8 cellular contexts compared by ENCODE assay signal in genomic region chr2:29309090-29310054, GRCh38.
DNase-seq lines count a peak whose midpoint lies in the region; ATAC-seq and TF ChIP-seq lines count a peak whose summit lies in the region.

No MANE protein-coding gene starts in this region.

- H3K4me2 ChIP-seq in SU-DHL-6 (ENCODE audit: low read depth, low read length, poor library complexity, severe bottlenecking): no peak overlapping the region

- H3K27me3 ChIP-seq in MG63 (no peaks in the 10 kb centered on the region), SU-DHL-6 (ENCODE audit: low read length) (no peaks in the 10 kb centered on the region), left lung (peaks cover 4 to 36% of the 10 kb centered on the region in 2 donors)

- H3K4me3 ChIP-seq in MG63 (no peak overlapping the region), SU-DHL-6 (ENCODE audit: insufficient read depth, low read length, poor library complexity, severe bottlenecking) (no peak overlapping the region), left lung (no peak overlapping the region)

- H3K36me3 ChIP-seq in MG63 (no peaks in the 10 kb centered on the region), SU-DHL-6 (ENCODE audit: low read length) (no peaks in the 10 kb centered on the region), left lung (no peaks in the 10 kb centered on the region)

- no peaks in the 10 kb centered on the region for H3K4me1 ChIP-seq in left lung

- intact Hi-C loops in left lung (cut with DNase I): loop anchor here in 1 of 2 donors (10.0 kb wide), 1 partner anchor 535 kb away; no protein-coding TSS in a partner anchor

- H2AFZ ChIP-seq in SU-DHL-6 (ENCODE audit: low read depth, low read length, severe bottlenecking): no peak overlapping the region

- H4K20me1 ChIP-seq in SU-DHL-6 (ENCODE audit: low read depth, low read length): no peaks in the 10 kb centered on the region

- H3F3A ChIP-seq in SU-DHL-6 (ENCODE audit: insufficient read depth): no peaks in the 10 kb centered on the region

- H3K9ac ChIP-seq in SU-DHL-6 (ENCODE audit: low read length): no peak overlapping the region

- H3K9me3 ChIP-seq in MG63 (no peaks in the 10 kb centered on the region), SU-DHL-6 (ENCODE audit: insufficient read depth, low read length) (no peaks in the 10 kb centered on the region), left lung (no peaks in the 10 kb centered on the region)

- H3K79me2 ChIP-seq in SU-DHL-6 (ENCODE audit: insufficient read depth, low read length): no peaks in the 10 kb centered on the region

- no peaks in the 10 kb centered on the region for H3K9me2 ChIP-seq in SU-DHL-6 (replicated peaks; ENCODE audit: insufficient read depth, low read length)

- peak; percentile 74 for ATAC-seq in GM21381 (IDR thresholded peaks at IDR 0.05; ENCODE audit: unreplicated experiment)
- ATAC-seq in left lung: peak; percentile 91
- ATAC-seq in GM21619 (IDR thresholded peaks at IDR 0.05; ENCODE audit: unreplicated experiment): no peak

- TF ChIP-seq CTCF in SU-DHL-6 (IDR thresholded peaks at IDR 0.05; ENCODE audit: insufficient read depth, low read length, poor library complexity, severe bottlenecking): peak; percentile 68
- TF ChIP-seq CTCF in left lung (IDR thresholded peaks at IDR 0.05): peak; percentile 50 to 71

- DNase-seq in DMS 273 treated with DMSO at 0.1 percent for 48 hours (lab: John Stamatoyannopoulos, UW) (peak; percentile 19), MG63 (peak; percentile 43), cerebellum (ENCODE audit: low spot score) (peak; percentile 42), left lung (no peak)
- peak; percentile 52 for DNase-seq in stimulated activated CD8-positive, alpha-beta memory T cell treated with anti-CD3 and anti-CD28 coated beads, Interleukin-4, amount 100 ng/mL, for 48 hours

- no peak overlapping the region for H3K27ac ChIP-seq in SU-DHL-6 (ENCODE audit: low read depth, low read length)
- no peak overlapping the region for H3K27ac ChIP-seq in left lung

Comparison
In these comparisons a context has a peak if more than half of its experiments do, and no peak if none do; other contexts are left out.
1. DNase-seq: peak in DMS 273 treated with DMSO at 0.1 percent for 48 hours (single experiment), MG63 (single experiment), cerebellum (single experiment) and stimulated activated CD8-positive, alpha-beta memory T cell treated with anti-CD3 and anti-CD28 coated beads, Interleukin-4, amount 100 ng/mL, for 48 hours (single experiment); none in left lung (0 of 2).